ENCODE assay signal across 2 cellular contexts in the genomic region with DNA sequence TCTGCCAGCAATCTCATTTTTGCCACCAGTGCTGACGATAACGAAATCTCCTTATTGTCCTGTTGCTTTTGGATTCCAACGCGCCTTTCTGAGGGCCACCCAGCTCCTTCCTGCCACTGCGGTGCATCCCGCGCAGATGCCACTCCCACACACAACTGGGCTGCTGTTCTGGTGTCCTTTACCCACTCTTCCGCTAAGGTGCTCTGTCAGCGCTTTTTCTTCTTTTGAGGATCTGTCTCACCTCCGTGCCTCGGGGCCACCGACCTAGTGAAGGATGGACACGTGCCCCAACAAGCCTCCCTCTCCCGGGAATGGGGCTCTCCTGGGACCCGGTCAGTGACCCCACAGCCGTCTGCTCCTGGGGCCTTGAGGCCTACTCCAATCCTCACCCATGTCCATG.
TF ChIP-seq lines count a peak whose summit lies in the region.

No MANE protein-coding gene starts in this region.

TF ChIP-seq in A549, 52 proteins besides CTCF, POLR2A, EP300 and RAD21:
- TF ChIP-seq MYC (IDR thresholded peaks at IDR 0.05; ENCODE audit: borderline replicate concordance, low read length) = no peak
- TF ChIP-seq CEBPB (IDR thresholded peaks at IDR 0.05) = no peak
- peak; percentile 50 for TF ChIP-seq MAFK (IDR thresholded peaks at IDR 0.05; ENCODE audit: partially characterized antibody)
- TF ChIP-seq NFE2L2 (conservative IDR thresholded peaks at IDR 0.05; ENCODE audit: low read length) = no peak
- TF ChIP-seq TFCP2L1 (CRISPR knock-in tag; IDR thresholded peaks at IDR 0.05) = no peak
- TF ChIP-seq MAX (IDR thresholded peaks at IDR 0.05) = no peak

TF ChIP-seq in IMR-90, 13 proteins besides CTCF, POLR2A, EP300 and RAD21:
- TF ChIP-seq MAFK (IDR thresholded peaks at IDR 0.05; ENCODE audit: low read depth, low read length) (peak; percentile 15; the same call in 1 of the 2 replicates), NFE2L2 (IDR thresholded peaks at IDR 0.05; ENCODE audit: low read depth, low read length) (no peak), CHD1 (IDR thresholded peaks at IDR 0.05; ENCODE audit: low read depth, low read length) (no peak), FOS (IDR thresholded peaks at IDR 0.05; ENCODE audit: low read depth, low read length) (no peak), SMC3 (IDR thresholded peaks at IDR 0.05; ENCODE audit: low read depth, low read length) (no peak), RCOR1 (IDR thresholded peaks at IDR 0.05; ENCODE audit: insufficient replicate concordance, low read length) (no peak)
TF ChIP-seq in IMR-90: peak in this region for 1.
